Comparison of ENCODE assay signal across 9 cellular contexts in genomic region chrX:140034916-140035315, GRCh38.
DNase-seq lines count a peak whose midpoint lies in the region; ATAC-seq, FAIRE-seq and TF ChIP-seq lines count a peak whose summit lies in the region.
"Had no signal": no experiment of that assay in that cellular context is flagged by ENCODE, and none has a peak within 500 bp of the region (broad histone marks: within the 10 kb centered on the region; RNA-seq: fewer than 3 reads in every experiment).

No MANE protein-coding gene starts in this region.

- CTCF ChIA-PET in K562 (lab: Yijun Ruan, JAX; ENCODE audit: low intra/inter-chr PET ratio), result no interaction called here

- POLR2A ChIA-PET in K562 (lab: Yijun Ruan, JAX), result no interaction called here

- no peak for TF ChIP-seq EP300 in K562 (IDR thresholded peaks at IDR 0.05; ENCODE audit: low read length)
- TF ChIP-seq EP300 in neural cell (conservative IDR thresholded peaks at IDR 0.05; ENCODE audit: poor library complexity, severe bottlenecking), result no peak
- no peak for TF ChIP-seq EP300 in ovary (IDR thresholded peaks at IDR 0.05)
- TF ChIP-seq EP300 in upper lobe of left lung (IDR thresholded peaks at IDR 0.05), result no peak

- in situ Hi-C loops in K562 (cut with MboI), result no loop called here

- peak; percentile 49; the same call in 1 of the 3 replicates for ATAC-seq in K562
- ATAC-seq in upper lobe of left lung (ENCODE audit: low FRiP score in 2 of 2), result no peak

- 0% methylated on average over 3 of the region's 4 CpGs for WGBS in K562 (ENCODE audit: insufficient coverage, low coverage, missing lambda C conversion rate)
- 11 to 16% (median 12%) methylated on average over 4 of the region's 4 CpGs for WGBS in ovary, 3 donors
- WGBS in upper lobe of left lung, 2 donors, result 12 to 18% methylated on average over 4 of the region's 4 CpGs

- H4K20me1 ChIP-seq in K562 (replicated peaks; ENCODE audit: control insufficient read depth, insufficient read depth, low read length) (no peaks in the 10 kb centered on the region), neural cell (ENCODE audit: insufficient read depth) (no peaks in the 10 kb centered on the region)

- H3K4me2 ChIP-seq in K562 (ENCODE audit: insufficient read depth, low read length), result no peak overlapping the region
- no peak overlapping the region for H3K4me2 ChIP-seq in neural cell (ENCODE audit: low read length)

- H3K27ac ChIP-seq in K562 (ENCODE audit: extremely low read depth, low read depth, low read length) (no peak overlapping the region), neural cell (ENCODE audit: low read length) (no peak overlapping the region), ovary (no peak overlapping the region), upper lobe of left lung (no peak overlapping the region)

- H3K4me1 ChIP-seq in K562 (replicated peaks in 1 of 2; ENCODE audit: control insufficient read depth in 2 of 2, insufficient read depth in 2 of 2, low read length in 2 of 2) (no peaks in the 10 kb centered on the region), ovary (ENCODE audit: insufficient read depth) (no peaks in the 10 kb centered on the region), upper lobe of left lung (no peaks in the 10 kb centered on the region)

- TF ChIP-seq RAD21 in K562 (CRISPR knock-in tag; conservative IDR thresholded peaks at IDR 0.05 in 1 of 2, IDR thresholded peaks at IDR 0.05 in 1 of 2) (peak in 1 of 2 experiments; percentile 27; a peak in 1 of 4 replicates), neural cell (conservative IDR thresholded peaks at IDR 0.05) (peak; percentile 22)

- H3K79me2 ChIP-seq in K562 (ENCODE audit: control insufficient read depth, insufficient read depth, low read length) (no peaks in the 10 kb centered on the region), neural cell (replicated peaks; ENCODE audit: insufficient read depth, low read length) (no peaks in the 10 kb centered on the region)

- no peaks in the 10 kb centered on the region for H3K9me3 ChIP-seq in K562 (replicated peaks; ENCODE audit: control insufficient read depth, insufficient read depth, low read depth, low read length)
- no peaks in the 10 kb centered on the region for H3K9me3 ChIP-seq in neural cell (ENCODE audit: low read length)
- no peaks in the 10 kb centered on the region for H3K9me3 ChIP-seq in ovary
- no peaks in the 10 kb centered on the region for H3K9me3 ChIP-seq in upper lobe of left lung

- intact Hi-C loops in K562 (cut with micrococcal nuclease), result no loop called here
- intact Hi-C loops in ovary (cut with DNase I), result no loop called here

- TF ChIP-seq CTCF in K562 (IDR thresholded peaks at IDR 0.05 in 2 of 3, conservative IDR thresholded peaks at IDR 0.05 in 1 of 3; ENCODE audit: insufficient read depth in 2 of 3, low read depth in 1 of 3, low read length in 3 of 3) (peak; percentile 30 to 40 (median 32); a peak in 3 of 6 replicates), neural cell (IDR thresholded peaks at IDR 0.05; ENCODE audit: poor library complexity, severe bottlenecking) (peak; percentile 37), ovary (IDR thresholded peaks at IDR 0.05) (no peak), upper lobe of left lung (IDR thresholded peaks at IDR 0.05) (no peak)

- H2AFZ ChIP-seq in K562 (ENCODE audit: low read depth, low read length), result no peak overlapping the region
- H2AFZ ChIP-seq in neural cell (ENCODE audit: low read depth, low read length), result no peak overlapping the region

- no peak for FAIRE-seq in K562 (lab: Jason Lieb, UNC)

- BruUV-seq in K562 (replicated peaks; lab: Mats Ljungman, UMichigan), result no TSS peak

- no peaks in the 10 kb centered on the region for H3K27me3 ChIP-seq in K562 (ENCODE audit: control insufficient read depth in 2 of 2, insufficient read depth in 2 of 2, low read length in 2 of 2)
- no peaks in the 10 kb centered on the region for H3K27me3 ChIP-seq in neural cell (ENCODE audit: insufficient read depth, low read depth, low read length)
- H3K27me3 ChIP-seq in ovary, result no peaks in the 10 kb centered on the region
- H3K27me3 ChIP-seq in upper lobe of left lung, result no peaks in the 10 kb centered on the region

- no peaks in the 10 kb centered on the region for H3K36me3 ChIP-seq in K562 (ENCODE audit: control insufficient read depth, insufficient read depth, low read length)
- H3K36me3 ChIP-seq in neural cell (ENCODE audit: insufficient read depth, low read length), result no peaks in the 10 kb centered on the region
- no peaks in the 10 kb centered on the region for H3K36me3 ChIP-seq in ovary
- H3K36me3 ChIP-seq in upper lobe of left lung, result no peaks in the 10 kb centered on the region

- H3K4me3 ChIP-seq in K562 (no peak overlapping the region), neural cell (ENCODE audit: low read length) (no peak overlapping the region), ovary (no peak overlapping the region), upper lobe of left lung (no peak overlapping the region)

- DNase-seq in NCI-H1105 treated with DMSO at 0.1 percent for 48 hours (lab: John Stamatoyannopoulos, UW) (peak; percentile 4), NCI-H1105 (lab: John Stamatoyannopoulos, UW) (no peak), M059J (ENCODE audit: low read depth) (peak; percentile 30), K562 (ENCODE audit: extremely low read depth in 1 of 4, low spot score in 3 of 4) (peak in 2 of 4 experiments; percentile 13 to 16), ovary (no peak), NCI-H187 treated with DMSO at 0.1 percent for 48 hours (lab: John Stamatoyannopoulos, UW) (no peak), upper lobe of left lung (no peak)
- DNase-seq: stimulated activated naive CD4-positive, alpha-beta T cell treated with Interleukin-2 at 50 U/mL for 16 hours had no signal

- H3K9me2 ChIP-seq in neural cell (ENCODE audit: insufficient read depth, low read length), result no peaks in the 10 kb centered on the region

- no peaks in the 10 kb centered on the region for H3F3A ChIP-seq in neural cell (ENCODE audit: insufficient read depth, low read length, poor library complexity, severe bottlenecking)

- H3K9me1 ChIP-seq in K562 (ENCODE audit: control insufficient read depth, insufficient read depth, low read length), result no peaks in the 10 kb centered on the region

- TF ChIP-seq POLR2A in K562 (conservative IDR thresholded peaks at IDR 0.05) (no peak), ovary (IDR thresholded peaks at IDR 0.05) (no peak), upper lobe of left lung (IDR thresholded peaks at IDR 0.05) (no peak)

- H3K9ac ChIP-seq in K562 (ENCODE audit: insufficient read depth in 1 of 2, low read depth in 2 of 2, low read length in 2 of 2) (no peak overlapping the region), neural cell (ENCODE audit: low read length) (no peak overlapping the region)

TF ChIP-seq in K562, 482 proteins besides CTCF, POLR2A, EP300 and RAD21 (continues in another document):
- TF ChIP-seq CREB3L1 (IDR thresholded peaks at IDR 0.05; ENCODE audit: borderline replicate concordance, low read depth) (no peak), ZNF436 (CRISPR knock-in tag; IDR thresholded peaks at IDR 0.05) (no peak)

TF ChIP-seq in neural cell, 6 proteins besides CTCF, POLR2A, EP300 and RAD21:
- TF ChIP-seq SMC3 (conservative IDR thresholded peaks at IDR 0.05; ENCODE audit: poor library complexity) (peak; percentile 37), MXI1 (conservative IDR thresholded peaks at IDR 0.05; ENCODE audit: poor library complexity, severe bottlenecking) (no peak)

Comparison
In these comparisons a context has a peak if more than half of its experiments do, and no peak if none do; other contexts are left out.
1. DNase-seq: peak in NCI-H1105 treated with DMSO at 0.1 percent for 48 hours (single experiment) and M059J (single experiment); none in NCI-H1105 (single experiment), ovary (0 of 5), NCI-H187 treated with DMSO at 0.1 percent for 48 hours (single experiment) and upper lobe of left lung (0 of 2).
2. CTCF ChIP-seq: peak in K562 (3 of 3) and neural cell (single experiment); none in ovary (0 of 3) and upper lobe of left lung (0 of 6).